ENCODE assay signal across 32 cellular contexts in the genomic region with DNA sequence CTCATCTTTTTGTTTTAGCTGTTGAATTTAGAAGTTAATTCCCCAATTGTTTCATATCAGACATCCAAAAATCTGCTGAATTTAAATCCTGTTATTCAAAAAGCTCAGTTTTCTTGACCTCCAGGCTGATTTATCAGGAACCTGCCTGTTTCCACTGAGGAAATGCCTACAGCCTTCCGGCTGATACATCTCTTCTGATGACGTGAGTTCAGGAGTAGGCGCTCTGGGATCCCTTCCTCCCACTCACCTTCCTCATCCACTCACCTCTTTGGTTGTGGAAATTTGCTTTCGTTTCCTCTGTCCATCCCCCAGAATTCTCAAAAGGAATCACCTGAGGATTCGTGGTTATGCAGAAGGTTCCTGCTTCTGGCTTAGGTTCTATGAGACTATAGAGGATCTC. TPM values are rescaled to one million over a fixed set of nuclear protein-coding genes. Genes with fewer than 3 reads are reported as not detected.
"Had no signal": no experiment of that assay in that cellular context is flagged by ENCODE, and none has a peak within 500 bp of the region (broad histone marks: within the 10 kb centered on the region; RNA-seq: fewer than 3 reads in every experiment).

No MANE protein-coding gene starts in this region.

- H3K9me3 Mint-ChIP-seq: activated CD4-positive, alpha-beta memory T cell treated with anti-CD3 and anti-CD28 coated beads, Interleukin-2, amount 10 ng/mL, durations not matched to agents 7 days and 5 days; activated CD4-positive, alpha-beta T cell treated with anti-CD3 and anti-CD28 coated beads, Interleukin-2, amount 10 ng/mL, durations not matched to agents 7 days and 5 days; activated naive CD4-positive, alpha-beta T cell treated with anti-CD3 and anti-CD28 coated beads, Interleukin-2, amount 10 ng/mL, durations not matched to agents 7 days and 5 days had no signal

- ATAC-seq: activated CD4-positive, CD25-positive, alpha-beta regulatory T cell treated with anti-CD3 and anti-CD28 coated beads, Interleukin-2, amount 50 U/mL, for 24 hours; activated naive CD4-positive, alpha-beta T cell treated with anti-CD3 and anti-CD28 coated beads, Interleukin-2, amount 50 U/mL, for 72 hours; activated T-cell treated with anti-CD3 and anti-CD28 coated beads, Interleukin-2, amount 50 U/mL, for 72 hours; heart left ventricle had no signal

- H3K27ac Mint-ChIP-seq: activated B cell treated with CpG ODN at 0.5 μM for 24 hours; activated CD4-positive, alpha-beta memory T cell treated with anti-CD3 and anti-CD28 coated beads, Interleukin-2, amount 10 ng/mL, durations not matched to agents 7 days and 5 days; activated CD4-positive, alpha-beta T cell treated with anti-CD3 and anti-CD28 coated beads, Interleukin-2, amount 10 ng/mL, durations not matched to agents 7 days and 5 days; activated naive CD4-positive, alpha-beta T cell treated with anti-CD3 and anti-CD28 coated beads, Interleukin-2, amount 10 ng/mL, durations not matched to agents 7 days and 5 days; activated naive CD4-positive, alpha-beta T cell treated with anti-CD3 and anti-CD28 coated beads, Interleukin-2, amount 50 U/mL, for 72 hours; activated naive CD8-positive, alpha-beta T cell treated with anti-CD3 and anti-CD28 coated beads, Interleukin-2, amount 10 ng/mL, durations not matched to agents 7 days and 5 days; activated T-cell treated with anti-CD3 and anti-CD28 coated beads, Interleukin-2, amount 50 U/mL, for 24 hours; activated T-cell treated with anti-CD3 and anti-CD28 coated beads, Interleukin-2, amount 50 U/mL, for 72 hours; brain; dendritic cell treated with granulocyte-macrophage colony-stimulating factor and Interleukin-4, amounts not matched to agents 40 ng/mL and 50 ng/mL, for 4 days; endodermal cell had no signal

- H3K4me3 ChIP-seq: ascending aorta, breast epithelium, cardiac muscle cell, colonic mucosa, esophagus squamous epithelium, heart left ventricle had no signal

- H3K9me3 ChIP-seq: ascending aorta, colonic mucosa, esophagus squamous epithelium had no signal

- DNase-seq: activated B cell treated with CpG ODN at 0.5 μM for 24 hours; activated CD4-positive, alpha-beta memory T cell treated with anti-CD3 and anti-CD28 coated beads, Interleukin-2, amount 10 ng/mL, durations not matched to agents 7 days and 5 days; activated CD4-positive, alpha-beta T cell treated with anti-CD3 and anti-CD28 coated beads, Interleukin-2, amount 10 ng/mL, durations not matched to agents 7 days and 5 days; activated CD4-positive, alpha-beta T cell treated with anti-CD3 and anti-CD28 coated beads, Interleukin-2, amount 50 U/mL, for 4 hours; activated CD8-positive, alpha-beta memory T cell treated with anti-CD3 and anti-CD28 coated beads, Interleukin-2, amount 50 U/mL, for 48 hours; activated gamma-delta T cell; activated naive CD4-positive, alpha-beta T cell; activated naive CD4-positive, alpha-beta T cell treated with anti-CD3 and anti-CD28 coated beads, Interleukin-2, amount 10 ng/mL, durations not matched to agents 7 days and 5 days; activated naive CD8-positive, alpha-beta T cell treated with anti-CD3 and anti-CD28 coated beads, Interleukin-2, amount 10 ng/mL, durations not matched to agents 7 days and 5 days; activated T-cell treated with anti-CD3 and anti-CD28 coated beads for 4 hours; activated T-cell treated with anti-CD3 and anti-CD28 coated beads, Interleukin-2, amount 50 U/mL, for 24 hours; activated T-cell treated with anti-CD3 and anti-CD28 coated beads, Interleukin-2, amount 50 U/mL, for 72 hours; central memory CD4-positive, alpha-beta T cell; cerebellar nuclear complex; colonic mucosa; effector CD8-positive, alpha-beta T cell; endodermal cell; esophagus squamous epithelium; foreskin fibroblast; glutamatergic neuron; heart left ventricle; T-helper 2 cell; WERI-Rb-1 had no signal

- H3K36me3 ChIP-seq: ascending aorta, breast epithelium, cardiac muscle cell, colonic mucosa, esophagus squamous epithelium, heart left ventricle, WERI-Rb-1 had no signal

- H3K4me1 ChIP-seq: ascending aorta, breast epithelium, colonic mucosa, esophagus squamous epithelium, heart left ventricle had no signal

- H3K36me3 Mint-ChIP-seq: activated naive CD4-positive, alpha-beta T cell treated with anti-CD3 and anti-CD28 coated beads, Interleukin-2, amount 10 ng/mL, durations not matched to agents 7 days and 5 days; activated naive CD8-positive, alpha-beta T cell treated with anti-CD3 and anti-CD28 coated beads, Interleukin-2, amount 10 ng/mL, durations not matched to agents 7 days and 5 days; brain had no signal

- H3K27me3 ChIP-seq: ascending aorta, breast epithelium, cardiac muscle cell, colonic mucosa, heart left ventricle had no signal

- H3K27ac ChIP-seq: ascending aorta, breast epithelium, cardiac muscle cell, colonic mucosa, epithelial cell of prostate, esophagus squamous epithelium, heart left ventricle, WERI-Rb-1 had no signal

- H3K4me1 Mint-ChIP-seq: activated B cell treated with CpG ODN at 0.5 μM for 24 hours; activated CD4-positive, alpha-beta memory T cell treated with anti-CD3 and anti-CD28 coated beads, Interleukin-2, amount 10 ng/mL, durations not matched to agents 7 days and 5 days; activated CD4-positive, alpha-beta T cell treated with anti-CD3 and anti-CD28 coated beads, Interleukin-2, amount 10 ng/mL, durations not matched to agents 7 days and 5 days; activated naive CD4-positive, alpha-beta T cell treated with anti-CD3 and anti-CD28 coated beads, Interleukin-2, amount 10 ng/mL, durations not matched to agents 7 days and 5 days; activated naive CD8-positive, alpha-beta T cell treated with anti-CD3 and anti-CD28 coated beads, Interleukin-2, amount 10 ng/mL, durations not matched to agents 7 days and 5 days; brain; endodermal cell had no signal

- H3K4me3 Mint-ChIP-seq: activated B cell treated with CpG ODN at 0.5 μM for 24 hours; activated CD4-positive, alpha-beta memory T cell treated with anti-CD3 and anti-CD28 coated beads, Interleukin-2, amount 10 ng/mL, durations not matched to agents 7 days and 5 days; activated CD4-positive, alpha-beta T cell treated with anti-CD3 and anti-CD28 coated beads, Interleukin-2, amount 10 ng/mL, durations not matched to agents 7 days and 5 days; activated naive CD4-positive, alpha-beta T cell treated with anti-CD3 and anti-CD28 coated beads, Interleukin-2, amount 10 ng/mL, durations not matched to agents 7 days and 5 days; activated naive CD8-positive, alpha-beta T cell treated with anti-CD3 and anti-CD28 coated beads, Interleukin-2, amount 10 ng/mL, durations not matched to agents 7 days and 5 days; activated T-cell treated with anti-CD3 and anti-CD28 coated beads, Interleukin-2, amount 50 U/mL, for 24 hours; activated T-cell treated with anti-CD3 and anti-CD28 coated beads, Interleukin-2, amount 50 U/mL, for 72 hours; brain; dendritic cell treated with granulocyte-macrophage colony-stimulating factor and Interleukin-4, amounts not matched to agents 40 ng/mL and 50 ng/mL, for 4 days; endodermal cell had no signal

RNA-seq across cellular contexts. Expression of gene ALDH1A3, which starts 55.4 kb away (rescaled TPM):
- total RNA-seq: activated B cell treated with CpG ODN at 0.5 μM for 24 hours; activated CD4-positive, alpha-beta memory T cell treated with anti-CD3 and anti-CD28 coated beads, Interleukin-2, amount 10 ng/mL, durations not matched to agents 7 days and 5 days; activated CD4-positive, alpha-beta T cell treated with anti-CD3 and anti-CD28 coated beads, Interleukin-2, amount 10 ng/mL, durations not matched to agents 7 days and 5 days; activated naive CD4-positive, alpha-beta T cell treated with anti-CD3 and anti-CD28 coated beads, Interleukin-2, amount 50 U/mL, for 72 hours; activated naive CD8-positive, alpha-beta T cell treated with anti-CD3 and anti-CD28 coated beads, Interleukin-2, amount 10 ng/mL, durations not matched to agents 7 days and 5 days; cardiac muscle cell; T-helper 1 cell treated with Interleukin-12 subunit alpha and Interleukin-12 subunit beta and Interleukin-4 antibody, amounts not matched to agents 30 ng/mL and 1 ng/mL, for 36 hours had no signal
